Comparison of ENCODE assay signal across 8 cellular contexts in genomic region chr16:2720719-2721633, GRCh38. TPM values are rescaled to one million over a fixed set of nuclear protein-coding genes. Genes with fewer than 3 reads are reported as not detected.
DNase-seq lines count a peak whose midpoint lies in the region; ATAC-seq and TF ChIP-seq lines count a peak whose summit lies in the region.

No MANE protein-coding gene starts in this region.

- intact Hi-C loops in left colon (cut with DNase I, micrococcal nuclease): no loop called here

- H3K4me3 ChIP-seq in AG09309 (ENCODE audit: control insufficient read depth, low read depth, low read length): peak overlapping the region; percentile 58

- TF ChIP-seq CTCF in AG09309 (IDR thresholded peaks at IDR 0.05; ENCODE audit: control insufficient read depth, insufficient read depth, low read depth, low read length, missing control alignments): peak; percentile 46

- peak; percentile 27 for DNase-seq in AG09309 (ENCODE audit: low read depth)
- DNase-seq in NCI-H2227 (lab: John Stamatoyannopoulos, UW; ENCODE audit: unreplicated experiment): peak; percentile 96
- DNase-seq in cerebellum (ENCODE audit: low spot score): peak; percentile 92
- DNase-seq in left colon: peak; percentile 86 to 90
- peak; percentile 92 for DNase-seq in stimulated activated CD4-positive, alpha-beta T cell treated with anti-CD3 and anti-CD28 coated beads, Interleukin-1b, Interleukin-23, amount 100 ng/mL, for 48 hours

- ATAC-seq in GM18870 (IDR thresholded peaks at IDR 0.05; ENCODE audit: unreplicated experiment) (peak; percentile 54), HG03108 (IDR thresholded peaks at IDR 0.05; ENCODE audit: unreplicated experiment) (peak; percentile 76), left colon (peak; percentile 80)
- ATAC-seq in activated CD4-positive, CD25-positive, alpha-beta regulatory T cell treated with anti-CD3 and anti-CD28 coated beads, Interleukin-2, amount 50 U/mL, for 24 hours: peak; percentile 90 to 93

RNA-seq across cellular contexts. Expression of gene PRSS27, which starts 1.0 kb away (rescaled TPM):
- total RNA-seq in cerebellum (2.6 TPM), left colon (under 1 TPM; 0.34 to 0.76 TPM)

RNA-seq across cellular contexts. Expression of gene SRRM2, which starts 31.5 kb away (rescaled TPM):
- 74.1 TPM for total RNA-seq in cerebellum
- 100 to 1,000 TPM; 476 to 593 TPM for total RNA-seq in left colon

RNA-seq across cellular contexts. Expression of gene KCTD5, which starts 38.7 kb away (rescaled TPM):
- total RNA-seq in cerebellum (21.1 TPM), left colon (10 to 100 TPM; 49.3 to 79.6 TPM)

RNA-seq across cellular contexts. Expression of gene ELOB, which starts 56.1 kb away (rescaled TPM):
- 98.8 TPM for total RNA-seq in cerebellum
- total RNA-seq in left colon: 100 to 1,000 TPM; 209 to 336 TPM

Comparison
In these comparisons a context has a peak if more than half of its experiments do, and no peak if none do; other contexts are left out.
1. Peak in every context shown above with its lines: DNase-seq, ATAC-seq and H3K4me3 ChIP-seq.
2. DNase-seq: peak in every context shown above with its lines; median percentile 96 in NCI-H2227; 92 in cerebellum; 92 in stimulated activated CD4-positive, alpha-beta T cell treated with anti-CD3 and anti-CD28 coated beads, Interleukin-1b, Interleukin-23, amount 100 ng/mL, for 48 hours; 88 in left colon; 27 in AG09309.